In the genomic region with DNA sequence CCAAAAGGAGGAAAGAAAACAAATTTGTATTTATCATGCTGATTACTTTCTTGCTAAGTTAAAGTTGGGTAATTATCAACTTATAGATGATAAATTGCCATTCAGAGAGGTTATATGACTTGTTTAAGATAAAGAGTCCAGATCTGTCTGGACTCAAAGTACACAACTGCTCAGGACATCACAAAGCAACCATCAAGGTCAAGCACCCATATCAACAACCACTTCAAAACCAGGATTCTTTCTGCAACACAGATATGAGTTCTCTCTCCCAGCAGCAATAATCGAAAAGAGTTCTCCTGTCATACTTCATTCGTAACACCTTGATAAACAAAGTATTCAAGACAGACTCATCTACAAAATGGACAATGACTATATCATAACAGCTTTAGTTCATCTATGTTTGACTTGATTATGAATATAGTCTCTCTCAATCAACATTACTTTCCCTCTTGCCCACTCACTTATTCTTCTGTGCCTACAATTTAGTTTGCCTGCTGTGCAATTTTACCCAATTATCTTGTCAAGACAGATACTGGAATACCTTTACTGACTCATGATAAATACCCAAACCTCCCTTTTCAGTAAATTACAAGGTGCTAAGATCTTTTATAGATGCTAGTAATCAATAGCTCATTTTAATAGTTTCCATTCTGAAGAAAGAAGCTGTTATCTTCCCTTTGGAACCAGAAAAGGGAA, we compare ENCODE assay signal across 25 cellular contexts.
DNase-seq lines count a peak whose midpoint lies in the region; ATAC-seq, FAIRE-seq and TF ChIP-seq lines count a peak whose summit lies in the region.
"Had no signal": no experiment of that assay in that cellular context is flagged by ENCODE, and none has a peak within 500 bp of the region (broad histone marks: within the 10 kb centered on the region; RNA-seq: fewer than 3 reads in every experiment).

No MANE protein-coding gene starts in this region.

- no peak overlapping the region for H3K27ac Mint-ChIP-seq in type B pancreatic cell
- H3K27ac Mint-ChIP-seq: B cell; CD8-positive, alpha-beta T cell had no signal

- H3K9ac ChIP-seq in neural cell (ENCODE audit: low read length): peak overlapping the region; percentile 46
- H3K9ac ChIP-seq in kidney (ENCODE audit: low read length in 2 of 2): no peak overlapping the region

- H3K79me2 ChIP-seq in neural cell (replicated peaks; ENCODE audit: insufficient read depth, low read length): no peaks in the 10 kb centered on the region

- TF ChIP-seq RAD21 in neural cell (conservative IDR thresholded peaks at IDR 0.05): no peak

- no peak for ATAC-seq in HG03565 (IDR thresholded peaks at IDR 0.05; ENCODE audit: unreplicated experiment)
- ATAC-seq: CD8-positive, alpha-beta T cell; HCT116; PC-3; SK-N-SH treated with all-trans-retinoic acid at 6 μM for 48 hours had no signal

- H3K9me3 ChIP-seq in neural cell (ENCODE audit: low read length): no peaks in the 10 kb centered on the region
- H3K9me3 ChIP-seq in kidney (ENCODE audit: control insufficient read depth in 1 of 2, low read length in 2 of 2): no peaks in the 10 kb centered on the region
- H3K9me3 ChIP-seq: Caco-2, SJCRH30 had no signal

- H3K27me3 ChIP-seq in neural cell (ENCODE audit: insufficient read depth, low read depth, low read length): no peaks in the 10 kb centered on the region
- H3K27me3 ChIP-seq: SJCRH30 had no signal

- H3K27ac ChIP-seq in neural cell (ENCODE audit: low read length) (peak overlapping the region; percentile 88), kidney (ENCODE audit: low read depth in 2 of 2, low read length in 2 of 2) (no peak overlapping the region)
- H3K27ac ChIP-seq: C4-2B, SJCRH30 had no signal

- peaks cover 6% of the 10 kb centered on the region for H3K36me3 ChIP-seq in neural cell (ENCODE audit: insufficient read depth, low read length)
- peaks cover 0 to 2% of the 10 kb centered on the region in 2 donors for H3K36me3 ChIP-seq in kidney (ENCODE audit: control insufficient read depth in 1 of 2, insufficient read depth in 2 of 2, low read length in 2 of 2)

- intact Hi-C loops in kidney (cut with DNase I): no loop called here

- peaks cover 11% of the 10 kb centered on the region for H3K4me1 Mint-ChIP-seq in type B pancreatic cell (ENCODE audit: unreplicated experiment)
- H3K4me1 Mint-ChIP-seq: B cell had no signal

- TF ChIP-seq CTCF in neural cell (IDR thresholded peaks at IDR 0.05; ENCODE audit: poor library complexity, severe bottlenecking) (no peak), kidney (IDR thresholded peaks at IDR 0.05; ENCODE audit: borderline replicate concordance, extremely low read depth, insufficient read depth) (no peak), type B pancreatic cell (conservative IDR thresholded peaks at IDR 0.05) (no peak)

- DNase-seq in H54 (ENCODE audit: insufficient read length, low spot score) (no peak), NCI-H1417 treated with DMSO at 0.1 percent for 48 hours (lab: John Stamatoyannopoulos, UW) (peak; percentile 4), NCI-H2227 treated with DMSO at 0.1 percent for 48 hours (lab: John Stamatoyannopoulos, UW) (peak; percentile 94), kidney (no peak), type B pancreatic cell (ENCODE audit: extremely low spot score, unreplicated experiment) (no peak)
- DNase-seq: Caco-2; CD8-positive, alpha-beta T cell; GOT3; Karpas-422; NCI-H1092; NCI-H1436 treated with DMSO at 0.1 percent for 48 hours; NCI-H2029; NCI-H345; NCI-H524 treated with DMSO at 0.1 percent for 48 hours; NCI-H82; NK-92 treated with Interleukin-12 subunit alpha and Interleukin-12 subunit beta, amount 100 ng/mL, for 24 hours; PC-3; SJCRH30 had no signal

- H3K4me2 ChIP-seq in neural cell (ENCODE audit: low read length): peak overlapping the region; percentile 56

- H3K4me3 Mint-ChIP-seq in type B pancreatic cell: no peak overlapping the region
- H3K4me3 Mint-ChIP-seq: B cell; CD8-positive, alpha-beta T cell had no signal

- FAIRE-seq in H54 (lab: Jason Lieb, UNC): peak; percentile 53
- no peak for FAIRE-seq in kidney (lab: Jason Lieb, UNC)
- FAIRE-seq: GM12891 had no signal

- TF ChIP-seq EP300 in neural cell (conservative IDR thresholded peaks at IDR 0.05; ENCODE audit: poor library complexity, severe bottlenecking): peak; percentile 91

- TF ChIP-seq POLR2A in H54 (IDR thresholded peaks at IDR 0.05; ENCODE audit: low read depth, low read length): no peak

- peak overlapping the region; percentile 26 for H3K4me3 ChIP-seq in neural cell (ENCODE audit: low read length)
- H3K4me3 ChIP-seq in kidney (ENCODE audit: low read length in 2 of 2): no peak overlapping the region
- H3K4me3 ChIP-seq: SJCRH30 had no signal

- no peaks in the 10 kb centered on the region for H3K4me1 ChIP-seq in kidney (ENCODE audit: control insufficient read depth in 1 of 2, insufficient read depth in 1 of 2, low read depth in 1 of 2, low read length in 2 of 2)
- H3K4me1 ChIP-seq: Caco-2, SJCRH30 had no signal

- H3K9me3 Mint-ChIP-seq in type B pancreatic cell: no peaks in the 10 kb centered on the region
- H3K9me3 Mint-ChIP-seq: CD8-positive, alpha-beta T cell had no signal

- H3K36me3 Mint-ChIP-seq in type B pancreatic cell: peaks cover 24% of the 10 kb centered on the region

- H4K20me1 ChIP-seq in neural cell (ENCODE audit: insufficient read depth): no peaks in the 10 kb centered on the region

- H3K27me3 Mint-ChIP-seq in type B pancreatic cell: no peaks in the 10 kb centered on the region
- H3K27me3 Mint-ChIP-seq: B cell had no signal

- peaks cover 7% of the 10 kb centered on the region for H3F3A ChIP-seq in neural cell (ENCODE audit: insufficient read depth, low read length, poor library complexity, severe bottlenecking)

- H2AFZ ChIP-seq in neural cell (ENCODE audit: low read depth, low read length): no peak overlapping the region

- H3K9me2 ChIP-seq in neural cell (ENCODE audit: insufficient read depth, low read length): no peaks in the 10 kb centered on the region

TF ChIP-seq in neural cell, 6 proteins besides CTCF, POLR2A, EP300 and RAD21:
- TF ChIP-seq POLR2AphosphoS5 (IDR thresholded peaks at IDR 0.05): peak; percentile 86
- no peak for TF ChIP-seq EZH2 (IDR thresholded peaks at IDR 0.05; ENCODE audit: borderline replicate concordance, insufficient read depth, low read length, poor library complexity, severe bottlenecking)
- no peak for TF ChIP-seq SMC3 (conservative IDR thresholded peaks at IDR 0.05; ENCODE audit: poor library complexity)
- peak; percentile 86 for TF ChIP-seq REST (IDR thresholded peaks at IDR 0.05; ENCODE audit: borderline replicate concordance)
- no peak for TF ChIP-seq TAF1 (IDR thresholded peaks at IDR 0.05; ENCODE audit: low read depth)
- no peak for TF ChIP-seq MXI1 (conservative IDR thresholded peaks at IDR 0.05; ENCODE audit: poor library complexity, severe bottlenecking)
TF ChIP-seq in neural cell: peak in this region for 2.

Comparison
In these comparisons a context has a peak if more than half of its experiments do, and no peak if none do; other contexts are left out.
1. DNase-seq: peak in NCI-H1417 treated with DMSO at 0.1 percent for 48 hours (single experiment) and NCI-H2227 treated with DMSO at 0.1 percent for 48 hours (single experiment); none in H54 (single experiment), kidney (single experiment) and type B pancreatic cell (single experiment).